ENCODE assay signal across 18 cellular contexts in genomic region chr20:49925901-49926454, GRCh38. TPM values are rescaled to one million over a fixed set of nuclear protein-coding genes. Genes with fewer than 3 reads are reported as not detected.
"Had no signal": no experiment of that assay in that cellular context is flagged by ENCODE, and none has a peak within 500 bp of the region (broad histone marks: within the 10 kb centered on the region; RNA-seq: fewer than 3 reads in every experiment).

No MANE protein-coding gene starts in this region.

- ATAC-seq: activated T-cell treated with anti-CD3 and anti-CD28 coated beads, Interleukin-2, amount 50 U/mL, for 72 hours; mucosa of descending colon; naive thymus-derived CD4-positive, alpha-beta T cell; pancreas; stimulated activated effector memory CD8-positive, alpha-beta T cell treated with anti-CD3 and anti-CD28 coated beads, Interleukin-12 subunit alpha, Interleukin-12 subunit beta, amount 100 ng/mL, for 72 hours had no signal

- H3K4me3 ChIP-seq: left ventricle myocardium inferior, mucosa of descending colon, pancreas, sigmoid colon had no signal

- DNase-seq: activated CD4-positive, alpha-beta T cell treated with anti-CD3 and anti-CD28 coated beads, Interleukin-2, amount 10 ng/mL, durations not matched to agents 7 days and 5 days; activated CD4-positive, CD25-positive, alpha-beta regulatory T cell; activated CD8-positive, alpha-beta memory T cell treated with anti-CD3 and anti-CD28 coated beads, Interleukin-2, amount 50 U/mL, for 48 hours; activated gamma-delta T cell; activated T-cell treated with anti-CD3 and anti-CD28 coated beads, Interleukin-2, amount 50 U/mL, for 72 hours; amniotic stem cell; caudate nucleus; erythroblast; hippocampal formation; left ventricle myocardium inferior; mucosa of descending colon; naive thymus-derived CD4-positive, alpha-beta T cell; stimulated activated CD4-positive, alpha-beta T cell treated with anti-CD3 and anti-CD28 coated beads, Interleukin-12 subunit alpha, Interleukin-12 subunit beta, amount 100 ng/mL, for 4 hours; stimulated activated CD4-positive, alpha-beta T cell treated with anti-CD3 and anti-CD28 coated beads, Interleukin-2, amount 100 ng/mL, for 24 hours had no signal

- H3K4me1 ChIP-seq: left ventricle myocardium inferior, pancreas had no signal

- H3K9me3 ChIP-seq: left ventricle myocardium inferior, mucosa of descending colon, pancreas, sigmoid colon had no signal

- H3K27ac ChIP-seq: left ventricle myocardium inferior, pancreas, sigmoid colon had no signal

- H3K36me3 ChIP-seq: left ventricle myocardium inferior, pancreas, sigmoid colon had no signal

- H3K27me3 ChIP-seq: pancreas, sigmoid colon had no signal

RNA-seq across cellular contexts. Expression of gene SNAI1, which starts 56.8 kb away (rescaled TPM):
- total RNA-seq: kidney epithelial cell had no signal
